1 cellular context compared by ENCODE assay signal in the genomic region with DNA sequence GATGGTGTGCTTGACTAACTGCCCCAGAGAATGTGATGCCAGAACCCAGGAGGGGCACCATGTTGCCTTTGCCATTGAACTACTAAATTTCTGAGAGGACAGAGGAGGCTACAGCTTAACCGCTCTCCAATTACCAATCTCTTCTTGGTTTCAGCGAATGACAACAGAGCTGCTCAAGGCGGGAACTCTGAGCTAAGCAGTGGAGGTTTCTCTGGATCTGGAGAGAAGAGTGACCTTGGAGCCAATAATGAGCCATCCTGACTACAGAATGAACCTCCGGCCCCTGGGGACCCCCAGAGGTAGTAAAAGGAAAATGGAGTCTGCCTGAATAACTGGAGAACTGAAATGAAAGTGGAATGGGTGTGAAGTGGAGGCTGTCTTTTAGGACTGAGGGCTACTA.
TF ChIP-seq lines count a peak whose summit lies in the region.

No MANE protein-coding gene starts in this region.

TF ChIP-seq in GM23338, 12 proteins besides CTCF, POLR2A, EP300 and RAD21 (continued from another document):
- TF ChIP-seq, protein P1, sequence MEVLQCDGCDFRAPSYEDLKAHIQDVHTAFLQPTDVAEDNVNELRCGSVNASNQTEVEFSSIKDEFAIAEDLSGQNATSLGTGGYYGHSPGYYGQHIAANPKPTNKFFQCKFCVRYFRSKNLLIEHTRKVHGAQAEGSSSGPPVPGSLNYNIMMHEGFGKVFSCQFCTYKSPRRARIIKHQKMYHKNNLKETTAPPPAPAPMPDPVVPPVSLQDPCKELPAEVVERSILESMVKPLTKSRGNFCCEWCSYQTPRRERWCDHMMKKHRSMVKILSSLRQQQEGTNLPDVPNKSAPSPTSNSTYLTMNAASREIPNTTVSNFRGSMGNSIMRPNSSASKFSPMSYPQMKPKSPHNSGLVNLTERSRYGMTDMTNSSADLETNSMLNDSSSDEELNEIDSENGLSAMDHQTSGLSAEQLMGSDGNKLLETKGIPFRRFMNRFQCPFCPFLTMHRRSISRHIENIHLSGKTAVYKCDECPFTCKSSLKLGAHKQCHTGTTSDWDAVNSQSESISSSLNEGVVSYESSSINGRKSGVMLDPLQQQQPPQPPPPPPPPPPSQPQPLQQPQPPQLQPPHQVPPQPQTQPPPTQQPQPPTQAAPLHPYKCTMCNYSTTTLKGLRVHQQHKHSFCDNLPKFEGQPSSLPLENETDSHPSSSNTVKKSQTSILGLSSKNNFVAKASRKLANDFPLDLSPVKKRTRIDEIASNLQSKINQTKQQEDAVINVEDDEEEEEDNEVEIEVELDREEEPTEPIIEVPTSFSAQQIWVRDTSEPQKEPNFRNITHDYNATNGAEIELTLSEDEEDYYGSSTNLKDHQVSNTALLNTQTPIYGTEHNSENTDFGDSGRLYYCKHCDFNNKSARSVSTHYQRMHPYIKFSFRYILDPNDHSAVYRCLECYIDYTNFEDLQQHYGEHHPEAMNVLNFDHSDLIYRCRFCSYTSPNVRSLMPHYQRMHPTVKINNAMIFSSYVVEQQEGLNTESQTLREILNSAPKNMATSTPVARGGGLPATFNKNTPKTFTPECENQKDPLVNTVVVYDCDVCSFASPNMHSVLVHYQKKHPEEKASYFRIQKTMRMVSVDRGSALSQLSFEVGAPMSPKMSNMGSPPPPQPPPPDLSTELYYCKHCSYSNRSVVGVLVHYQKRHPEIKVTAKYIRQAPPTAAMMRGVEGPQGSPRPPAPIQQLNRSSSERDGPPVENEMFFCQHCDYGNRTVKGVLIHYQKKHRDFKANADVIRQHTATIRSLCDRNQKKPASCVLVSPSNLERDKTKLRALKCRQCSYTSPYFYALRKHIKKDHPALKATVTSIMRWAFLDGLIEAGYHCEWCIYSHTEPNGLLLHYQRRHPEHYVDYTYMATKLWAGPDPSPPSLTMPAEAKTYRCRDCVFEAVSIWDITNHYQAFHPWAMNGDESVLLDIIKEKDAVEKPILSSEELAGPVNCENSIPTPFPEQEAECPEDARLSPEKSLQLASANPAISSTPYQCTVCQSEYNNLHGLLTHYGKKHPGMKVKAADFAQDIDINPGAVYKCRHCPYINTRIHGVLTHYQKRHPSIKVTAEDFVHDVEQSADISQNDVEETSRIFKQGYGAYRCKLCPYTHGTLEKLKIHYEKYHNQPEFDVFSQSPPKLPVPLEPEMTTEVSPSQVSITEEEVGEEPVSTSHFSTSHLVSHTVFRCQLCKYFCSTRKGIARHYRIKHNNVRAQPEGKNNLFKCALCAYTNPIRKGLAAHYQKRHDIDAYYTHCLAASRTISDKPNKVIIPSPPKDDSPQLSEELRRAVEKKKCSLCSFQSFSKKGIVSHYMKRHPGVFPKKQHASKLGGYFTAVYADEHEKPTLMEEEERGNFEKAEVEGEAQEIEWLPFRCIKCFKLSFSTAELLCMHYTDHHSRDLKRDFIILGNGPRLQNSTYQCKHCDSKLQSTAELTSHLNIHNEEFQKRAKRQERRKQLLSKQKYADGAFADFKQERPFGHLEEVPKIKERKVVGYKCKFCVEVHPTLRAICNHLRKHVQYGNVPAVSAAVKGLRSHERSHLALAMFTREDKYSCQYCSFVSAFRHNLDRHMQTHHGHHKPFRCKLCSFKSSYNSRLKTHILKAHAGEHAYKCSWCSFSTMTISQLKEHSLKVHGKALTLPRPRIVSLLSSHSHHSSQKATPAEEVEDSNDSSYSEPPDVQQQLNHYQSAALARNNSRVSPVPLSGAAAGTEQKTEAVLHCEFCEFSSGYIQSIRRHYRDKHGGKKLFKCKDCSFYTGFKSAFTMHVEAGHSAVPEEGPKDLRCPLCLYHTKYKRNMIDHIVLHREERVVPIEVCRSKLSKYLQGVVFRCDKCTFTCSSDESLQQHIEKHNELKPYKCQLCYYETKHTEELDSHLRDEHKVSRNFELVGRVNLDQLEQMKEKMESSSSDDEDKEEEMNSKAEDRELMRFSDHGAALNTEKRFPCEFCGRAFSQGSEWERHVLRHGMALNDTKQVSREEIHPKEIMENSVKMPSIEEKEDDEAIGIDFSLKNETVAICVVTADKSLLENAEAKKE (CRISPR knock-in tag; IDR thresholded peaks at IDR 0.05), result no peak
- TF ChIP-seq, protein P2, sequence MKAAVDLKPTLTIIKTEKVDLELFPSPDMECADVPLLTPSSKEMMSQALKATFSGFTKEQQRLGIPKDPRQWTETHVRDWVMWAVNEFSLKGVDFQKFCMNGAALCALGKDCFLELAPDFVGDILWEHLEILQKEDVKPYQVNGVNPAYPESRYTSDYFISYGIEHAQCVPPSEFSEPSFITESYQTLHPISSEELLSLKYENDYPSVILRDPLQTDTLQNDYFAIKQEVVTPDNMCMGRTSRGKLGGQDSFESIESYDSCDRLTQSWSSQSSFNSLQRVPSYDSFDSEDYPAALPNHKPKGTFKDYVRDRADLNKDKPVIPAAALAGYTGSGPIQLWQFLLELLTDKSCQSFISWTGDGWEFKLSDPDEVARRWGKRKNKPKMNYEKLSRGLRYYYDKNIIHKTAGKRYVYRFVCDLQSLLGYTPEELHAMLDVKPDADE (IDR thresholded peaks at IDR 0.05), result no peak
- no peak for TF ChIP-seq POLR2AphosphoS5 (IDR thresholded peaks at IDR 0.05; ENCODE audit: low read depth)
- TF ChIP-seq, protein P3, sequence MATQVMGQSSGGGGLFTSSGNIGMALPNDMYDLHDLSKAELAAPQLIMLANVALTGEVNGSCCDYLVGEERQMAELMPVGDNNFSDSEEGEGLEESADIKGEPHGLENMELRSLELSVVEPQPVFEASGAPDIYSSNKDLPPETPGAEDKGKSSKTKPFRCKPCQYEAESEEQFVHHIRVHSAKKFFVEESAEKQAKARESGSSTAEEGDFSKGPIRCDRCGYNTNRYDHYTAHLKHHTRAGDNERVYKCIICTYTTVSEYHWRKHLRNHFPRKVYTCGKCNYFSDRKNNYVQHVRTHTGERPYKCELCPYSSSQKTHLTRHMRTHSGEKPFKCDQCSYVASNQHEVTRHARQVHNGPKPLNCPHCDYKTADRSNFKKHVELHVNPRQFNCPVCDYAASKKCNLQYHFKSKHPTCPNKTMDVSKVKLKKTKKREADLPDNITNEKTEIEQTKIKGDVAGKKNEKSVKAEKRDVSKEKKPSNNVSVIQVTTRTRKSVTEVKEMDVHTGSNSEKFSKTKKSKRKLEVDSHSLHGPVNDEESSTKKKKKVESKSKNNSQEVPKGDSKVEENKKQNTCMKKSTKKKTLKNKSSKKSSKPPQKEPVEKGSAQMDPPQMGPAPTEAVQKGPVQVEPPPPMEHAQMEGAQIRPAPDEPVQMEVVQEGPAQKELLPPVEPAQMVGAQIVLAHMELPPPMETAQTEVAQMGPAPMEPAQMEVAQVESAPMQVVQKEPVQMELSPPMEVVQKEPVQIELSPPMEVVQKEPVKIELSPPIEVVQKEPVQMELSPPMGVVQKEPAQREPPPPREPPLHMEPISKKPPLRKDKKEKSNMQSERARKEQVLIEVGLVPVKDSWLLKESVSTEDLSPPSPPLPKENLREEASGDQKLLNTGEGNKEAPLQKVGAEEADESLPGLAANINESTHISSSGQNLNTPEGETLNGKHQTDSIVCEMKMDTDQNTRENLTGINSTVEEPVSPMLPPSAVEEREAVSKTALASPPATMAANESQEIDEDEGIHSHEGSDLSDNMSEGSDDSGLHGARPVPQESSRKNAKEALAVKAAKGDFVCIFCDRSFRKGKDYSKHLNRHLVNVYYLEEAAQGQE (IDR thresholded peaks at IDR 0.05; ENCODE audit: unreplicated experiment), result no peak
TF ChIP-seq in GM23338: peak in this region for 0.
